Comparison of ENCODE assay signal across 13 cellular contexts in genomic region chr4:8101213-8101781, GRCh38. TPM values are rescaled to one million over a fixed set of nuclear protein-coding genes. Genes with fewer than 3 reads are reported as not detected.
DNase-seq lines count a peak whose midpoint lies in the region; ATAC-seq and TF ChIP-seq lines count a peak whose summit lies in the region.
"Had no signal": no experiment of that assay in that cellular context is flagged by ENCODE, and none has a peak within 500 bp of the region (broad histone marks: within the 10 kb centered on the region; RNA-seq: fewer than 3 reads in every experiment).

No MANE protein-coding gene starts in this region.

- no peak for TF ChIP-seq EP300 in ovary (IDR thresholded peaks at IDR 0.05)

- no peaks in the 10 kb centered on the region for H3K9me3 ChIP-seq in SJCRH30 (replicated peaks)
- H3K9me3 ChIP-seq in ovary = no peaks in the 10 kb centered on the region
- H3K9me3 ChIP-seq: MG63 had no signal

- no peak overlapping the region for H3K4me3 ChIP-seq in AG10803 (ENCODE audit: low read length)
- H3K4me3 ChIP-seq in SJCRH30 = no peak overlapping the region
- H3K4me3 ChIP-seq in fibroblast of villous mesenchyme (ENCODE audit: low read depth, low read length) = no peak overlapping the region
- no peak overlapping the region for H3K4me3 ChIP-seq in ovary
- H3K4me3 ChIP-seq: cardiac muscle cell, MG63 had no signal

- DNase-seq in AG10803 (ENCODE audit: low read depth) (peak; percentile 41), SJCRH30 (peak; percentile 22 to 32), fibroblast of villous mesenchyme (ENCODE audit: low read depth) (peak; percentile 68), ovary (peak; percentile 39 to 88 (median 70)), GOT3 (lab: John Stamatoyannopoulos, UW) (no peak)
- DNase-seq in activated T-cell treated with anti-CD3 and anti-CD28 coated beads, Interleukin-2, amount 50 U/mL, for 72 hours = no peak
- DNase-seq: activated T-cell treated with anti-CD3 and anti-CD28 coated beads, Interleukin-2, amount 50 U/mL, for 48 hours; MG63; NCI-H510A treated with DMSO at 0.1 percent for 48 hours; stimulated activated CD4-positive, alpha-beta T cell treated with anti-CD3 and anti-CD28 coated beads, Interleukin-15, amount 100 ng/mL, for 24 hours had no signal

- H3K4me3 Mint-ChIP-seq in activated T-cell treated with anti-CD3 and anti-CD28 coated beads, Interleukin-2, amount 50 U/mL, for 72 hours = no peak overlapping the region

- no peak overlapping the region for H3K27ac Mint-ChIP-seq in activated T-cell treated with anti-CD3 and anti-CD28 coated beads, Interleukin-2, amount 50 U/mL, for 72 hours

- H3K27ac ChIP-seq in SJCRH30 (no peak overlapping the region), ovary (no peak overlapping the region)
- H3K27ac ChIP-seq: cardiac muscle cell had no signal

- TF ChIP-seq POLR2A in ovary (IDR thresholded peaks at IDR 0.05) = no peak

- no peaks in the 10 kb centered on the region for H3K27me3 ChIP-seq in SJCRH30
- no peaks in the 10 kb centered on the region for H3K27me3 ChIP-seq in ovary
- H3K27me3 ChIP-seq: cardiac muscle cell, MG63 had no signal

- 16 to 25% (median 22%) methylated on average over 18 of the region's 18 CpGs for WGBS in ovary, 3 donors

- 0 out of 2 replicates have a peak, but pooled peaks cover 3% of the 10 kb centered on the region for H3K4me1 ChIP-seq in SJCRH30
- no peaks in the 10 kb centered on the region for H3K4me1 ChIP-seq in ovary (ENCODE audit: insufficient read depth)

- H3K36me3 ChIP-seq in SJCRH30 (no peaks in the 10 kb centered on the region), ovary (no peaks in the 10 kb centered on the region)
- H3K36me3 ChIP-seq: cardiac muscle cell, MG63 had no signal

- H3K36me3 Mint-ChIP-seq in activated T-cell treated with anti-CD3 and anti-CD28 coated beads, Interleukin-2, amount 50 U/mL, for 72 hours (ENCODE audit: insufficient read depth in 2 of 2) = no peaks in the 10 kb centered on the region

- H3K9me3 Mint-ChIP-seq in activated T-cell treated with anti-CD3 and anti-CD28 coated beads, Interleukin-2, amount 50 U/mL, for 72 hours = no peaks in the 10 kb centered on the region

- H3K27me3 Mint-ChIP-seq in activated T-cell treated with anti-CD3 and anti-CD28 coated beads, Interleukin-2, amount 50 U/mL, for 72 hours (ENCODE audit: low read depth) = no peaks in the 10 kb centered on the region

- no peak for ATAC-seq in activated T-cell treated with anti-CD3 and anti-CD28 coated beads, Interleukin-2, amount 50 U/mL, for 72 hours (replicated peaks in 1 of 2)
- ATAC-seq in GM21360 (IDR thresholded peaks at IDR 0.05; ENCODE audit: unreplicated experiment) (no peak), HG03039 (IDR thresholded peaks at IDR 0.05; ENCODE audit: unreplicated experiment) (no peak)

- intact Hi-C loops in ovary (cut with DNase I) = no loop called here

- no peak for TF ChIP-seq CTCF in AG10803 (conservative IDR thresholded peaks at IDR 0.05; ENCODE audit: low read length)
- no peak for TF ChIP-seq CTCF in fibroblast of villous mesenchyme (IDR thresholded peaks at IDR 0.05; ENCODE audit: insufficient read depth, low read depth, low read length)
- TF ChIP-seq CTCF in ovary (IDR thresholded peaks at IDR 0.05) = no peak

- H3K4me1 Mint-ChIP-seq in activated T-cell treated with anti-CD3 and anti-CD28 coated beads, Interleukin-2, amount 50 U/mL, for 72 hours (ENCODE audit: low read depth) = no peaks in the 10 kb centered on the region

RNA-seq across cellular contexts. Expression of gene ABLIM2, which starts 57.3 kb away (rescaled TPM):
- total RNA-seq in SJCRH30 (2014; rRNA removed; shearing (Covaris generic)) = 0.12 and 0.20 TPM in 2 replicates
- total RNA-seq in fibroblast of villous mesenchyme = under 0.01 TPM in 1 of 2 replicates, not detected in the other
- total RNA-seq in ovary = 1 to 10 TPM in 5 of 7 donors, under 1 TPM in 2; 0.81 to 7.9 (median 3.0) TPM
- 1 to 10 TPM in 1 of 2 donors, under 1 TPM in 1; 0.87 to 1.3 TPM for polyA plus RNA-seq in ovary
- under 1 TPM; 0.34 to 0.60 TPM for total RNA-seq in activated T-cell treated with anti-CD3 and anti-CD28 coated beads, Interleukin-2, amount 50 U/mL, for 72 hours

Comparison
In these comparisons a context has a peak if more than half of its experiments do, and no peak if none do; other contexts are left out.
1. DNase-seq: peak in AG10803 (single experiment), SJCRH30 (2 of 2), fibroblast of villous mesenchyme (single experiment) and ovary (5 of 5); none in activated T-cell treated with anti-CD3 and anti-CD28 coated beads, Interleukin-2, amount 50 U/mL, for 72 hours (0 of 2) and GOT3 (single experiment).